Comparison of ENCODE assay signal across 7 cellular contexts in the genomic region with DNA sequence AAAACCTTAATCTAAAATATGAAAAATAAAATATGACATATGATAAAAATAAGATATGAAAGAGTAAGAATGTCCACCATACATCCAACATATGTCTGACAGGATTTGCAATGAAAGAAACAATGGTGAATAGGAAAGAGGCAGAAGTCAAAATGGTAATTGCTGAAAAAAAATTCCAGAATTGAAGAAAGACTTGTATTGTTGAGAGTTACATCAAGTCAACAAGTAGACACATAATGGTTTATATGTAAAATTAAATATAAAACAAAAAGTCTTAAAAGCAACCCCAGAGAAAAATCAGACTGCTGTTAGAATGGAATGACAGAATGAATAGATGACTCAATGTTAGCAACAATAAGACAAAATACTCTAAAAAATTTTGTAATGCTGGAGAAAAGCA.
"Had no signal": no experiment of that assay in that cellular context is flagged by ENCODE, and none has a peak within 500 bp of the region (broad histone marks: within the 10 kb centered on the region; RNA-seq: fewer than 3 reads in every experiment).

No MANE protein-coding gene starts in this region.

- H3K27ac Mint-ChIP-seq: HFFc6 had no signal

- H3K36me3 ChIP-seq: HAP-1 had no signal

- H3K27ac ChIP-seq: GM23248 had no signal

- ATAC-seq: HCT116 had no signal

- DNase-seq: GM23248, GOT3, H7, HFFc6, IMR-90 had no signal

- H3K4me3 Mint-ChIP-seq: HFFc6 had no signal

- H3K4me3 ChIP-seq: GM23248, HAP-1 had no signal

- H3K9me3 ChIP-seq: HAP-1 had no signal
